8 cellular contexts compared by ENCODE assay signal in the genomic region with DNA sequence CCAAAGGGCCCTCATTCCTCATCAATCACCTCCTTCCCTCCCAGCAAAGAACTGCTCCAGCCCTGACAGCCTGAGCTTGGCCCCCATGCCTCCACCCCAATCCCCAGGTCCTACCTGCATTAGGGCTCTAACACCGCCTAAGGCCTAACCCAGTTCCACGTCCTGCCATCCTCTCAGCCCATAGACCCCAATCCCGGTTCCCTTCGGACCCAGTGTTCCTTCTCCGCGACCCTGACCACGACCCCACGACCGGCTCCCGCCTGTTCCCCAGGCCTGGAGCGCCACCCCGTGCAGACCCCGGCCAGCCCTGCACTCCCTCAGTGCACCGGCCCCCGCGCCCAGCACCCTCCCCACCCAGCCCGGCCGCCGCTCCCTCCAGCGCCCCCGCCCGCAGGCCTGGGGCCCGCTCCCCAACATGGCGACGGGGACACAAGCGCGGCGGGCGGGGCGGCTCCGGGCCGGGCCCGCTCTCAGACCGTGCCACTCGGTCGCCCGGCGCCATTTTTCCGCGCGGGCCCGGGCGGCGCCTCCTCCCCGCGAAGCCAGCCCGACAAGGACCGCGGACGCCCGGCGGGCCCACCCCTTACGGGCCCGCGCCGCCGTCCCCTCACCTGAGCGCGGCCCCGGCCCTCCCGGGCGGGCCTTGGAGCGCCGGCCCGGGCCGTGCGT. TPM values are rescaled to one million over a fixed set of nuclear protein-coding genes. Genes with fewer than 3 reads are reported as not detected.
A peak's percentile ranks its signal among the peaks of the same experiment; 100 is the strongest.
DNase-seq lines count a peak whose midpoint lies in the region; ATAC-seq lines count a peak whose summit lies in the region.

No MANE protein-coding gene starts in this region.

- H3K9ac ChIP-seq in endocrine pancreas (ENCODE audit: control insufficient read depth, insufficient read depth, low read length): peak overlapping the region; percentile 99

- WGBS in mesodermal cell (ENCODE audit: insufficient coverage in 2 of 2), 2 experiments: 0% methylated on average over 47 to 56 of the region's 67 CpGs

- H3K9me3 ChIP-seq in endocrine pancreas (ENCODE audit: control insufficient read depth, low read length) (no peaks in the 10 kb centered on the region), mesodermal cell (ENCODE audit: control insufficient read depth, low read length) (no peaks in the 10 kb centered on the region)

- H3K27ac ChIP-seq in mesodermal cell (ENCODE audit: low read depth, low read length, severe bottlenecking): peak overlapping the region; percentile 71

- H3K36me3 ChIP-seq in endocrine pancreas (ENCODE audit: control insufficient read depth, insufficient read depth, low read length) (no peaks in the 10 kb centered on the region), mesodermal cell (ENCODE audit: control insufficient read depth, insufficient read depth, low read length) (peaks cover 12% of the 10 kb centered on the region)

- DNase-seq in SHP77 (lab: John Stamatoyannopoulos, UW): peak; percentile 8 to 33
- DNase-seq in SHP77 treated with DMSO at 0.1 percent for 48 hours (lab: John Stamatoyannopoulos, UW): no peak
- DNase-seq in NCI-H526 (lab: John Stamatoyannopoulos, UW): peak; percentile 74 to 89
- DNase-seq in activated CD8-positive, alpha-beta memory T cell treated with anti-CD3 and anti-CD28 coated beads for 48 hours (ENCODE audit: low read depth in 2 of 3, low spot score in 2 of 3): peak; percentile 36 to 46 (median 41)
- DNase-seq in stimulated activated CD8-positive, alpha-beta memory T cell treated with anti-CD3 and anti-CD28 coated beads, Interleukin-15, amount 100 ng/mL, for 24 hours (ENCODE audit: low read depth): peak; percentile 32

- H3K27me3 ChIP-seq in endocrine pancreas (ENCODE audit: control insufficient read depth, insufficient read depth, low read length): no peaks in the 10 kb centered on the region

- peaks cover 12% of the 10 kb centered on the region for H3K4me1 ChIP-seq in endocrine pancreas (ENCODE audit: control insufficient read depth, insufficient read depth, low read length)
- H3K4me1 ChIP-seq in mesodermal cell (ENCODE audit: control insufficient read depth, insufficient read depth, low read length, poor library complexity, severe bottlenecking): no peaks in the 10 kb centered on the region

- peak overlapping the region; percentile 93 for H3K4me3 ChIP-seq in endocrine pancreas (ENCODE audit: control insufficient read depth, insufficient read depth, low read length)
- H3K4me3 ChIP-seq in mesodermal cell (ENCODE audit: extremely low read depth, insufficient read depth, low read length, poor library complexity, severe bottlenecking): peak overlapping the region; percentile 78

- ATAC-seq in HG03045 (IDR thresholded peaks at IDR 0.05; ENCODE audit: unreplicated experiment): peak; percentile 73

RNA-seq across cellular contexts. Expression of a gene that starts 0.5 kb away (rescaled TPM):
- 22.4 TPM for polyA plus RNA-seq in mesodermal cell (2013, experiment 1 of 2)
- 23.7 TPM for polyA plus RNA-seq in mesodermal cell (2013, experiment 2 of 2)

RNA-seq across cellular contexts. Expression of a gene that starts 47.7 kb away (rescaled TPM):
- polyA plus RNA-seq in mesodermal cell (2013, experiment 1 of 2): 31.2 TPM
- 24.8 TPM for polyA plus RNA-seq in mesodermal cell (2013, experiment 2 of 2)

RNA-seq across cellular contexts. Expression of a gene that starts 51.4 kb away (rescaled TPM):
- 96.7 TPM for polyA plus RNA-seq in mesodermal cell (2013, experiment 1 of 2)
- polyA plus RNA-seq in mesodermal cell (2013, experiment 2 of 2): 90.5 TPM
